Comparison of ENCODE assay signal across 10 cellular contexts in the genomic region with DNA sequence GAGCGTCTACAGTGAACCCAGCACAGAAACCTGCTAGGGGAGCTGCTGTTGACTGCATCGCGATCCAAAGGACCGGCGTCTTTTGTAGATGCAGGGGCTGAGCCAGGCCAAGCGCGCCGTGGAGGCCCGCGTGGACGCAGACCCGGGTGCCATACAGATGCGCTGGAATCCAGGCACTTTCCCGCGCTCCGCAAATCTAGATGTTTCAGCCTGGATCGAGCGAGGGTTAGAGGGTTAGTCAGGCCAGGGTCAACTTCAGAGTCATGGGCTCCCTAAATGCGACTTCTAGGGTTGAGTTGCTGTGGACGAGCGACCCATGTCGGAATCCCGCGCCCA. TPM values are rescaled to one million over a fixed set of nuclear protein-coding genes. Genes with fewer than 3 reads are reported as not detected.
DNase-seq lines count a peak whose midpoint lies in the region; ATAC-seq and TF ChIP-seq lines count a peak whose summit lies in the region.
"Had no signal": no experiment of that assay in that cellular context is flagged by ENCODE, and none has a peak within 500 bp of the region (broad histone marks: within the 10 kb centered on the region; RNA-seq: fewer than 3 reads in every experiment).

No MANE protein-coding gene starts in this region.

- H4K8ac ChIP-seq in mesenchymal stem cell (ENCODE audit: low read length), result no peak overlapping the region

- peak overlapping the region; percentile 95 for H3K4me2 ChIP-seq in mesenchymal stem cell (ENCODE audit: low read length, poor library complexity, severe bottlenecking)

- no peak overlapping the region for H2BK5ac ChIP-seq in mesenchymal stem cell (ENCODE audit: low read depth, low read length, poor library complexity, severe bottlenecking)

- H3K4me3 ChIP-seq in mesenchymal stem cell (ENCODE audit: insufficient read depth in 1 of 2, low read depth in 1 of 2, low read length in 2 of 2) (peak overlapping the region in 1 of 2 experiments; percentile 84), stomach (peak overlapping the region; percentile 52 to 70 (median 58))

- H3K14ac ChIP-seq in mesenchymal stem cell (ENCODE audit: low read length in 2 of 2), result no peak overlapping the region

- H3K36me3 ChIP-seq in mesenchymal stem cell (ENCODE audit: control insufficient read depth in 1 of 2, insufficient read depth in 2 of 2, low read depth in 1 of 2, low read length in 2 of 2) (peaks cover 0 to 23% of the 10 kb centered on the region in 2 experiments), stomach (no peaks in the 10 kb centered on the region)
- H3K36me3 ChIP-seq: pancreas had no signal

- H2AK5ac ChIP-seq in mesenchymal stem cell (ENCODE audit: low read length, severe bottlenecking), result no peak overlapping the region

- TF ChIP-seq CTCF in stomach (IDR thresholded peaks at IDR 0.05), result no peak

- TF ChIP-seq EP300 in stomach (IDR thresholded peaks at IDR 0.05), result no peak

- 38% methylated on average over 24 of the region's 24 CpGs for WGBS in mesenchymal stem cell
- WGBS in stomach, 5 donors, result 7 to 21% (median 13%) methylated on average over 14 to 24 of the region's 24 CpGs

- TF ChIP-seq POLR2A in stomach (IDR thresholded peaks at IDR 0.05), result no peak

- peaks cover 33% of the 10 kb centered on the region for H3K4me1 Mint-ChIP-seq in T-helper 2 cell treated with Interferon-gamma antibody and Interleukin-4, amounts not matched to agents 5 μg/mL and 100 μg/mL, for 36 hours (ENCODE audit: low read depth)
- peaks cover 70% of the 10 kb centered on the region for H3K4me1 Mint-ChIP-seq in activated naive CD8-positive, alpha-beta T cell (ENCODE audit: low read depth)

- no peak overlapping the region for H3K27ac Mint-ChIP-seq in T-helper 2 cell treated with Interferon-gamma antibody and Interleukin-4, amounts not matched to agents 5 μg/mL and 100 μg/mL, for 36 hours
- peak overlapping the region; percentile 95 for H3K27ac Mint-ChIP-seq in activated naive CD8-positive, alpha-beta T cell

- H3K27me3 ChIP-seq in mesenchymal stem cell (ENCODE audit: control insufficient read depth in 1 of 2, insufficient read depth in 1 of 2, low read length in 2 of 2), result peaks cover 0 to 31% of the 10 kb centered on the region in 2 experiments
- H3K27me3 ChIP-seq in stomach, result peaks cover 0 to 48% (median 11%) of the 10 kb centered on the region in 3 donors
- H3K27me3 ChIP-seq: pancreas had no signal

- peak overlapping the region; percentile 89 for H3K9ac ChIP-seq in mesenchymal stem cell (ENCODE audit: low read length)

- no peak overlapping the region for H3K23ac ChIP-seq in mesenchymal stem cell (ENCODE audit: low read length in 2 of 2)

- no peak overlapping the region for H3K27ac ChIP-seq in mesenchymal stem cell (ENCODE audit: low read length, poor library complexity, severe bottlenecking)
- no peak overlapping the region for H3K27ac ChIP-seq in stomach
- H3K27ac ChIP-seq: pancreas had no signal

- DNase-seq in T-helper 2 cell treated with Interferon-gamma antibody and Interleukin-4, amounts not matched to agents 5 μg/mL and 100 μg/mL, for 36 hours (ENCODE audit: low spot score), result no peak
- DNase-seq in T-helper 2 cell (no peak), mesenchymal stem cell (no peak), stomach (no peak), HT-29 (ENCODE audit: low spot score) (no peak)
- DNase-seq: KBM-7 had no signal

- H3K36me3 Mint-ChIP-seq in T-helper 2 cell treated with Interferon-gamma antibody and Interleukin-4, amounts not matched to agents 5 μg/mL and 100 μg/mL, for 36 hours (ENCODE audit: low read depth), result peaks cover 4% of the 10 kb centered on the region
- peaks cover 3% of the 10 kb centered on the region for H3K36me3 Mint-ChIP-seq in activated naive CD8-positive, alpha-beta T cell

- intact Hi-C loops in stomach (cut with DNase I; ENCODE audit: low total_unique reads), result no loop called here

- no peak overlapping the region for H2BK120ac ChIP-seq in mesenchymal stem cell (ENCODE audit: low read depth, low read length)

- H2BK15ac ChIP-seq in mesenchymal stem cell (ENCODE audit: low read depth, poor library complexity, severe bottlenecking), result no peak overlapping the region

- H2AFZ ChIP-seq in mesenchymal stem cell (ENCODE audit: low read depth, low read length), result no peak overlapping the region

- H3K18ac ChIP-seq in mesenchymal stem cell (ENCODE audit: low read depth in 1 of 2, low read length in 2 of 2), result no peak overlapping the region

- H3K4ac ChIP-seq in mesenchymal stem cell (ENCODE audit: low read depth in 1 of 2, low read length in 2 of 2), result no peak overlapping the region

- ATAC-seq in HG03025 (IDR thresholded peaks at IDR 0.05; ENCODE audit: low FRiP score, unreplicated experiment), result no peak
- no peak for ATAC-seq in GM19463 (IDR thresholded peaks at IDR 0.05; ENCODE audit: unreplicated experiment)

- H3K4me1 ChIP-seq in mesenchymal stem cell (ENCODE audit: control insufficient read depth, insufficient read depth, low read depth, low read length), result peaks cover 15% of the 10 kb centered on the region
- H3K4me1 ChIP-seq in stomach, result peaks cover 20 to 25% (median 23%) of the 10 kb centered on the region in 4 donors

- no peaks in the 10 kb centered on the region for H3K79me1 ChIP-seq in mesenchymal stem cell (replicated peaks; ENCODE audit: low read length, poor library complexity, severe bottlenecking)

- peaks cover 68% of the 10 kb centered on the region for H3K27me3 Mint-ChIP-seq in T-helper 2 cell treated with Interferon-gamma antibody and Interleukin-4, amounts not matched to agents 5 μg/mL and 100 μg/mL, for 36 hours (ENCODE audit: low read depth)
- H3K27me3 Mint-ChIP-seq in activated naive CD8-positive, alpha-beta T cell, result no peaks in the 10 kb centered on the region

- no peak overlapping the region for H4K91ac ChIP-seq in mesenchymal stem cell (ENCODE audit: low read length)

- H3K9me3 ChIP-seq in mesenchymal stem cell (ENCODE audit: control insufficient read depth, low read length), result no peaks in the 10 kb centered on the region
- no peaks in the 10 kb centered on the region for H3K9me3 ChIP-seq in stomach
- H3K9me3 ChIP-seq: pancreas had no signal

- peak overlapping the region; percentile 84 for H3K4me3 Mint-ChIP-seq in T-helper 2 cell treated with Interferon-gamma antibody and Interleukin-4, amounts not matched to agents 5 μg/mL and 100 μg/mL, for 36 hours
- H3K4me3 Mint-ChIP-seq in activated naive CD8-positive, alpha-beta T cell, result peak overlapping the region; percentile 90

- no peak overlapping the region for H2BK12ac ChIP-seq in mesenchymal stem cell (ENCODE audit: low read length in 2 of 2)

- no peaks in the 10 kb centered on the region for H3K9me3 Mint-ChIP-seq in T-helper 2 cell treated with Interferon-gamma antibody and Interleukin-4, amounts not matched to agents 5 μg/mL and 100 μg/mL, for 36 hours
- no peaks in the 10 kb centered on the region for H3K9me3 Mint-ChIP-seq in activated naive CD8-positive, alpha-beta T cell (ENCODE audit: low read depth)

RNA-seq across cellular contexts. Expression of a gene that starts 0.9 kb away (rescaled TPM):
- 1.4 TPM for polyA plus RNA-seq in mesenchymal stem cell (2013, experiment 1 of 2)
- 1.4 TPM for polyA plus RNA-seq in mesenchymal stem cell (2013, experiment 2 of 2)
- 10 to 100 TPM in 1 of 5 donors, 1 to 10 TPM in 3, not detected in 1; 4.6 to 13.3 (median 7.6) TPM for total RNA-seq in stomach
- 1 to 10 TPM; 3.7 to 8.0 (median 5.0) TPM for polyA plus RNA-seq in stomach
- 23.8 and 28.5 TPM in 2 replicates for total RNA-seq in HT-29 (2014; rRNA removed; shearing (Covaris generic))
